In the genomic region with DNA sequence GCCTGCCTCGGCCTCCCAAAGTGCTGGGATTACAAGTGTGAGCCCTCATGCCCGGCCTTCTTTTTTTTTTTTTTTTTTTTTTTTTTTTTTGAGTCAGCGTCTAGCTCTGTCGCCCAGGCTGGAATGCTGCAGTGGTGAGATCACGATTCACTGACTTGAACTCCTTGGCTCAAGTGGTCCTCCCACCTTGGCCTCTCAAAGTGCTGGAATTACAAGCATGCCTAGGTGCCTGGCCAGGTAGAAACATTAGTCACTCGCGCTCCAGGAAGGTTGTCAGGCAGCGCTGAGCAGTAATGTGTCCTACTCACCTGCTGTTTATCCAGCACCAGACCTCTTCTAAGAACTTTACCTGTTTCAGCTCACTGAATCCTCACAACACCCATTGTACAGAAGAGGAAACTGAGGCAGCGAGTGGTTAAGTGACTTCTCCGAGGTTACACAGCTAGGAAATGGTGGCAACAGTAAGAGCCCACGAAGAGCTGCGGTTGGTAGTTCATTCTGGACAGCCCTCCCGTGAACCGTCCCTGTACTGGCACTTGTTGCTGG, we compare ENCODE assay signal across 1 cellular context.
TF ChIP-seq lines count a peak whose summit lies in the region.

No MANE protein-coding gene starts in this region.

TF ChIP-seq in endothelial cell of umbilical vein, 7 proteins besides CTCF, POLR2A, EP300 and RAD21:
- TF ChIP-seq POLR2AphosphoS5 (IDR thresholded peaks at IDR 0.05; ENCODE audit: insufficient read depth, low read depth, low read length) = no peak
- no peak for TF ChIP-seq JUN (IDR thresholded peaks at IDR 0.05; ENCODE audit: borderline replicate concordance, insufficient read depth, insufficient read length, low read depth)
- TF ChIP-seq GATA2 (IDR thresholded peaks at IDR 0.05; ENCODE audit: insufficient read depth, insufficient read length, low read depth, low read length) = no peak
- TF ChIP-seq, protein P1, sequence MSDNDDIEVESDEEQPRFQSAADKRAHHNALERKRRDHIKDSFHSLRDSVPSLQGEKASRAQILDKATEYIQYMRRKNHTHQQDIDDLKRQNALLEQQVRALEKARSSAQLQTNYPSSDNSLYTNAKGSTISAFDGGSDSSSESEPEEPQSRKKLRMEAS (IDR thresholded peaks at IDR 0.05; ENCODE audit: insufficient read depth, insufficient read length) = no peak
- no peak for TF ChIP-seq FOS (IDR thresholded peaks at IDR 0.05; ENCODE audit: borderline replicate concordance, insufficient read depth, low read length)
- TF ChIP-seq MYC (IDR thresholded peaks at IDR 0.05; ENCODE audit: low read depth, low read length) = no peak
- TF ChIP-seq EZH2 (IDR thresholded peaks at IDR 0.05; ENCODE audit: borderline replicate concordance, low read depth, low read length, severe bottlenecking) = no peak
